30 cellular contexts compared by ENCODE assay signal in genomic region chr7:158491094-158491493, GRCh38.
"Had no signal": no experiment of that assay in that cellular context is flagged by ENCODE, and none has a peak within 500 bp of the region (broad histone marks: within the 10 kb centered on the region; RNA-seq: fewer than 3 reads in every experiment).

No MANE protein-coding gene starts in this region.

- H3K4me3 ChIP-seq: esophagus muscularis mucosa, gastrocnemius medialis, heart left ventricle had no signal

- H3K4me1 ChIP-seq: foreskin keratinocyte, gastrocnemius medialis, heart left ventricle had no signal

- H3K27me3 ChIP-seq: brain microvascular endothelial cell, foreskin keratinocyte had no signal

- H3K36me3 ChIP-seq: brain microvascular endothelial cell, esophagus muscularis mucosa, gastrocnemius medialis, heart left ventricle had no signal

- H3K27ac ChIP-seq: brain microvascular endothelial cell, esophagus muscularis mucosa, foreskin keratinocyte, gastrocnemius medialis, heart left ventricle, VCaP had no signal

- DNase-seq: activated CD4-positive, alpha-beta memory T cell treated with anti-CD3 and anti-CD28 coated beads, Interleukin-2, amount 10 ng/mL, durations not matched to agents 7 days and 5 days; activated CD4-positive, alpha-beta T cell treated with anti-CD3 and anti-CD28 coated beads for 1 hour; activated CD4-positive, alpha-beta T cell treated with anti-CD3 and anti-CD28 coated beads for 4 hours; activated CD4-positive, alpha-beta T cell treated with anti-CD3 and anti-CD28 coated beads, Interleukin-2, amount 10 ng/mL, durations not matched to agents 7 days and 5 days; activated CD4-positive, alpha-beta T cell treated with anti-CD3 and anti-CD28 coated beads, Interleukin-2, amount 50 U/mL, for 4 hours; activated CD8-positive, alpha-beta memory T cell treated with anti-CD3 and anti-CD28 coated beads, Interleukin-2, amount 50 U/mL, for 48 hours; activated gamma-delta T cell; activated naive CD4-positive, alpha-beta T cell; activated naive CD4-positive, alpha-beta T cell treated with anti-CD3 and anti-CD28 coated beads, Interleukin-2, amount 10 ng/mL, durations not matched to agents 7 days and 5 days; activated naive CD8-positive, alpha-beta T cell treated with anti-CD3 and anti-CD28 coated beads, Interleukin-2, amount 10 ng/mL, durations not matched to agents 7 days and 5 days; activated T-cell treated with anti-CD3 and anti-CD28 coated beads for 4 hours; activated T-cell treated with anti-CD3 and anti-CD28 coated beads, Interleukin-2, amount 50 U/mL, for 24 hours; activated T-cell treated with anti-CD3 and anti-CD28 coated beads, Interleukin-2, amount 50 U/mL, for 72 hours; brain microvascular endothelial cell; cortex of kidney; dermis blood vessel endothelial cell; effector CD4-positive, alpha-beta T cell; effector memory CD8-positive, alpha-beta T cell; erythroblast; foreskin keratinocyte; gastrocnemius medialis; glutamatergic neuron; heart left ventricle; T-helper 2 cell had no signal

- H3K9me3 ChIP-seq: esophagus muscularis mucosa, gastrocnemius medialis, heart left ventricle had no signal

- FAIRE-seq: astrocyte, bronchial epithelial cell, colon, TTC549 had no signal
